21 cellular contexts compared by ENCODE assay signal in the genomic region with DNA sequence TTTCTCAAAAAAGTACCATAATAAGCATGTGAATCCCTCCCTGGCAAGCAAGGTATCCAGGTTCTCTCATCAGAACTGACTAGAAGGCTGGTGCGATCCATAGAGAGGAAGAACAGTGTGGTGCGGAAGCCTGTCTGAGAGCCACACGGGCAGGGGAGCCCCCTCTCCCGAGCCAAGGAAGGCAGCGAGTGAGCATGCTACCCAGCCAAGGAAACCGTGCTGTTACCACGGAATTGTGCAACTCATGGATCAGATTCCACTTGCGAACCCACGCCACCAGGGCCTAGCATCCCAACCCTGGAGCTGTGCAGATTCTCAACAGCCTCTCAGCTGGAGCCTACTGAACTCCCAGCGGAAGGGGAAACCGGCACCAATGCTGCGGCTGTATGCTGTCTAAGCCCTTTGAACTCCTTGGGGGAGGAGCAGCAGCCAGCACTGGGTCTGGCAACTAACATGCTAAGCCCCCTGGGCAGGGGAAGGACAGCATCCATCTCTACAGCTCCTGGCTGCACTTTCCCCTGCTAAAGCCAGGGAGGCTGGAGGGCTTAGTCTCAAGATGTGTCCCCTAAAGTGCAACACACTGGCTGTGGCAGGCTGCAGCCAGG.
"Had no signal": no experiment of that assay in that cellular context is flagged by ENCODE, and none has a peak within 500 bp of the region (broad histone marks: within the 10 kb centered on the region; RNA-seq: fewer than 3 reads in every experiment).

No MANE protein-coding gene starts in this region.

- H3K27ac ChIP-seq: adrenal gland, breast epithelium, esophagus squamous epithelium, left ventricle myocardium inferior, thoracic aorta had no signal

- H3K36me3 ChIP-seq: adrenal gland, breast epithelium, esophagus squamous epithelium, left ventricle myocardium inferior, thoracic aorta had no signal

- H3K4me1 Mint-ChIP-seq: naive thymus-derived CD4-positive, alpha-beta T cell; stimulated activated naive B cell treated with anti-CD40 and anti-IgM and Interleukin-4, amounts not matched to agents 10 μg/mL and 1 μg/mL and 100 μg/mL, for 72 hours had no signal

- H3K4me2 ChIP-seq: smooth muscle cell had no signal

- H3K27ac Mint-ChIP-seq: activated naive CD4-positive, alpha-beta T cell treated with anti-CD3 and anti-CD28 coated beads, Interleukin-2, amount 50 U/mL, for 72 hours; activated T-helper 1 cell treated with anti-CD3 and anti-CD28 coated beads, Interleukin-12 subunit alpha, Interleukin-12 subunit beta, Interleukin-2, Interleukin-4 antibody, amounts not matched to agents 30 ng/mL and 10 ng/mL and 1 ng/mL, durations not matched to agents 14 hours and 24 hours and 36 hours; dendritic cell treated with granulocyte-macrophage colony-stimulating factor and Interleukin-4, amounts not matched to agents 40 ng/mL and 50 ng/mL, for 4 days; naive thymus-derived CD4-positive, alpha-beta T cell; stimulated activated naive B cell treated with anti-CD40 and anti-IgM and Interleukin-4, amounts not matched to agents 10 μg/mL and 1 μg/mL and 100 μg/mL, for 72 hours had no signal

- H3K36me3 Mint-ChIP-seq: activated naive CD4-positive, alpha-beta T cell treated with anti-CD3 and anti-CD28 coated beads, Interleukin-2, amount 50 U/mL, for 72 hours; naive thymus-derived CD4-positive, alpha-beta T cell; stimulated activated naive B cell treated with anti-CD40 and anti-IgM and Interleukin-4, amounts not matched to agents 10 μg/mL and 1 μg/mL and 100 μg/mL, for 72 hours had no signal

- H3K9me3 ChIP-seq: adrenal gland, breast epithelium, esophagus squamous epithelium, mucosa of descending colon, thoracic aorta had no signal

- H3K27me3 ChIP-seq: adrenal gland, breast epithelium, esophagus squamous epithelium had no signal

- H3K27me3 Mint-ChIP-seq: dendritic cell treated with granulocyte-macrophage colony-stimulating factor and Interleukin-4, amounts not matched to agents 40 ng/mL and 50 ng/mL, for 4 days; stimulated activated naive B cell treated with anti-CD40 and anti-IgM and Interleukin-4, amounts not matched to agents 10 μg/mL and 1 μg/mL and 100 μg/mL, for 72 hours had no signal

- DNase-seq: activated CD4-positive, alpha-beta T cell treated with anti-CD3 and anti-CD28 coated beads for 1 hour; activated gamma-delta T cell treated with Interleukin-2 at 50 U/mL for 16 hours; adrenal gland; effector memory CD4-positive, alpha-beta T cell; esophagus squamous epithelium; hippocampal formation; left ventricle myocardium inferior; mammary epithelial cell; mucosa of descending colon; naive thymus-derived CD4-positive, alpha-beta T cell; nucleus accumbens; stimulated activated CD4-positive, alpha-beta T cell treated with anti-CD3 and anti-CD28 coated beads, Interleukin-4, amount 100 ng/mL, for 24 hours; stimulated activated naive B cell treated with anti-CD40 and anti-IgM and Interleukin-4, amounts not matched to agents 10 μg/mL and 1 μg/mL and 100 μg/mL, for 72 hours; T-helper 1 cell; T-helper 9 cell had no signal

- H3K4me1 ChIP-seq: adrenal gland, breast epithelium, esophagus squamous epithelium had no signal

- H3K9me3 Mint-ChIP-seq: activated T-helper 1 cell treated with anti-CD3 and anti-CD28 coated beads, Interleukin-12 subunit alpha, Interleukin-12 subunit beta, Interleukin-2, Interleukin-4 antibody, amounts not matched to agents 30 ng/mL and 10 ng/mL and 1 ng/mL, durations not matched to agents 14 hours and 24 hours and 36 hours had no signal

- H3K4me3 ChIP-seq: adrenal gland, breast epithelium, esophagus squamous epithelium, left ventricle myocardium inferior, mucosa of descending colon, smooth muscle cell, thoracic aorta had no signal

- H3K4me3 Mint-ChIP-seq: activated T-helper 1 cell treated with anti-CD3 and anti-CD28 coated beads, Interleukin-12 subunit alpha, Interleukin-12 subunit beta, Interleukin-2, Interleukin-4 antibody, amounts not matched to agents 30 ng/mL and 10 ng/mL and 1 ng/mL, durations not matched to agents 14 hours and 24 hours and 36 hours; dendritic cell treated with granulocyte-macrophage colony-stimulating factor and Interleukin-4, amounts not matched to agents 40 ng/mL and 50 ng/mL, for 4 days; naive thymus-derived CD4-positive, alpha-beta T cell; stimulated activated naive B cell treated with anti-CD40 and anti-IgM and Interleukin-4, amounts not matched to agents 10 μg/mL and 1 μg/mL and 100 μg/mL, for 72 hours had no signal
